1 cellular context compared by ENCODE assay signal in genomic region chr11:707817-708420, GRCh38.
TF ChIP-seq lines count a peak whose summit lies in the region.

No MANE protein-coding gene starts in this region.

TF ChIP-seq in SK-N-SH treated with all-trans-retinoic acid at 6 μM for 48 hours, 23 proteins besides CTCF, POLR2A, EP300 and RAD21 (continued from another document):
- TF ChIP-seq, protein P1, sequence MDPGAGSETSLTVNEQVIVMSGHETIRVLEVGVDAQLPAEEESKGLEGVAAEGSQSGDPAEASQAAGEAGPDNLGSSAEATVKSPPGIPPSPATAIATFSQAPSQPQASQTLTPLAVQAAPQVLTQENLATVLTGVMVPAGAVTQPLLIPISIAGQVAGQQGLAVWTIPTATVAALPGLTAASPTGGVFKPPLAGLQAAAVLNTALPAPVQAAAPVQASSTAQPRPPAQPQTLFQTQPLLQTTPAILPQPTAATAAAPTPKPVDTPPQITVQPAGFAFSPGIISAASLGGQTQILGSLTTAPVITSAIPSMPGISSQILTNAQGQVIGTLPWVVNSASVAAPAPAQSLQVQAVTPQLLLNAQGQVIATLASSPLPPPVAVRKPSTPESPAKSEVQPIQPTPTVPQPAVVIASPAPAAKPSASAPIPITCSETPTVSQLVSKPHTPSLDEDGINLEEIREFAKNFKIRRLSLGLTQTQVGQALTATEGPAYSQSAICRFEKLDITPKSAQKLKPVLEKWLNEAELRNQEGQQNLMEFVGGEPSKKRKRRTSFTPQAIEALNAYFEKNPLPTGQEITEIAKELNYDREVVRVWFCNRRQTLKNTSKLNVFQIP (CRISPR knock-in tag; IDR thresholded peaks at IDR 0.05; ENCODE audit: borderline replicate concordance, low read depth) = no peak
- TF ChIP-seq PATZ1 (CRISPR knock-in tag; IDR thresholded peaks at IDR 0.05; ENCODE audit: borderline replicate concordance) (no peak), ISL1 (CRISPR knock-in tag; IDR thresholded peaks at IDR 0.05) (no peak), TCF4 (CRISPR knock-in tag; IDR thresholded peaks at IDR 0.05; ENCODE audit: borderline replicate concordance) (no peak), OSR1 (CRISPR knock-in tag; IDR thresholded peaks at IDR 0.05) (no peak), ESRRG (CRISPR knock-in tag; IDR thresholded peaks at IDR 0.05) (no peak), BACH2 (CRISPR knock-in tag; IDR thresholded peaks at IDR 0.05; ENCODE audit: borderline replicate concordance) (no peak), ZNF8 (CRISPR knock-in tag; IDR thresholded peaks at IDR 0.05) (no peak), ZNF70 (CRISPR knock-in tag; IDR thresholded peaks at IDR 0.05) (no peak), RARB (CRISPR knock-in tag; IDR thresholded peaks at IDR 0.05) (no peak), SNAI2 (CRISPR knock-in tag; IDR thresholded peaks at IDR 0.05) (no peak)
- TF ChIP-seq, protein P2, sequence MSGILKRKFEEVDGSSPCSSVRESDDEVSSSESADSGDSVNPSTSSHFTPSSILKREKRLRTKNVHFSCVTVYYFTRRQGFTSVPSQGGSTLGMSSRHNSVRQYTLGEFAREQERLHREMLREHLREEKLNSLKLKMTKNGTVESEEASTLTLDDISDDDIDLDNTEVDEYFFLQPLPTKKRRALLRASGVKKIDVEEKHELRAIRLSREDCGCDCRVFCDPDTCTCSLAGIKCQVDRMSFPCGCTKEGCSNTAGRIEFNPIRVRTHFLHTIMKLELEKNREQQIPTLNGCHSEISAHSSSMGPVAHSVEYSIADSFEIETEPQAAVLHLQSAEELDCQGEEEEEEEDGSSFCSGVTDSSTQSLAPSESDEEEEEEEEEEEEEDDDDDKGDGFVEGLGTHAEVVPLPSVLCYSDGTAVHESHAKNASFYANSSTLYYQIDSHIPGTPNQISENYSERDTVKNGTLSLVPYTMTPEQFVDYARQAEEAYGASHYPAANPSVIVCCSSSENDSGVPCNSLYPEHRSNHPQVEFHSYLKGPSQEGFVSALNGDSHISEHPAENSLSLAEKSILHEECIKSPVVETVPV (CRISPR knock-in tag; IDR thresholded peaks at IDR 0.05) = no peak
